ENCODE assay signal across 10 cellular contexts in genomic region chr2:226660524-226660923, GRCh38.
DNase-seq lines count a peak whose midpoint lies in the region; ATAC-seq and TF ChIP-seq lines count a peak whose summit lies in the region.
"Had no signal": no experiment of that assay in that cellular context is flagged by ENCODE, and none has a peak within 500 bp of the region (broad histone marks: within the 10 kb centered on the region; RNA-seq: fewer than 3 reads in every experiment).

No MANE protein-coding gene starts in this region.

- H3K27ac ChIP-seq in gastrocnemius medialis = peak overlapping the region; percentile 77 to 86 (median 82)
- H3K27ac ChIP-seq: KMS-11 had no signal

- no peaks in the 10 kb centered on the region for H3K27me3 ChIP-seq in gastrocnemius medialis

- intact Hi-C loops in Right ventricle myocardium superior (cut with DNase I) (no loop called here), gastrocnemius medialis (cut with DNase I; ENCODE audit: low total_unique reads) (no loop called here)

- TF ChIP-seq POLR2A in gastrocnemius medialis (IDR thresholded peaks at IDR 0.05) = no peak

- H3K36me3 ChIP-seq in gastrocnemius medialis = no peaks in the 10 kb centered on the region

- TF ChIP-seq CTCF in gastrocnemius medialis (IDR thresholded peaks at IDR 0.05 in 4 of 5, conservative IDR thresholded peaks at IDR 0.05 in 1 of 5) = no peak

- H3K9me3 ChIP-seq in gastrocnemius medialis = no peaks in the 10 kb centered on the region

- in situ Hi-C loops in gastrocnemius medialis (cut with MboI; ENCODE audit: low sequenced_read_pairs in 4 of 4) (loop anchor here in 2 of 4 donors (5.0 to 25.0 kb wide), 2 partner anchors 127 to 132 kb away; partner anchors contain the start of gene IRS1 (in 1 of the 2)), KBM-7 (cut with MboI; ENCODE audit: low pct_unique_long_range_greater_than_20kb, low sequenced_read_pairs) (no loop called here)

- H3K4me1 ChIP-seq in gastrocnemius medialis = peaks cover 29 to 58% of the 10 kb centered on the region in 2 donors

- peak; percentile 96 for DNase-seq in GM04503 (ENCODE audit: low read depth)
- DNase-seq in SKM-1 (lab: John Stamatoyannopoulos, UW; ENCODE audit: unreplicated experiment) = peak; percentile 69
- DNase-seq in Right ventricle myocardium superior = peak; percentile 42
- DNase-seq in gastrocnemius medialis = peak; percentile 61 to 84
- no peak for DNase-seq in activated naive CD4-positive, alpha-beta T cell (lab: John Stamatoyannopoulos, UW)
- no peak for DNase-seq in NCI-H2029 (lab: John Stamatoyannopoulos, UW)
- DNase-seq in stimulated activated naive CD4-positive, alpha-beta T cell (lab: John Stamatoyannopoulos, UW) = no peak
- DNase-seq in KBM-7 = no peak
- DNase-seq: activated effector memory CD4-positive, alpha-beta T cell treated with anti-CD3 and anti-CD28 coated beads, Interleukin-2, amount 50 U/mL, for 16 hours had no signal

- ATAC-seq in Right ventricle myocardium superior (ENCODE audit: poor library complexity) (peak; percentile 86), gastrocnemius medialis (peak; percentile 70 to 82)

- H3K4me3 ChIP-seq in gastrocnemius medialis = no peak overlapping the region

Comparison
In these comparisons a context has a peak if more than half of its experiments do, and no peak if none do; other contexts are left out.
1. DNase-seq: peak in GM04503 (single experiment), SKM-1 (single experiment), Right ventricle myocardium superior (single experiment) and gastrocnemius medialis (2 of 2); none in activated naive CD4-positive, alpha-beta T cell (0 of 4), NCI-H2029 (single experiment), stimulated activated naive CD4-positive, alpha-beta T cell (0 of 6) and KBM-7 (single experiment).